19 cellular contexts compared by ENCODE assay signal in genomic region chr13:73991884-73992283, GRCh38.
DNase-seq lines count a peak whose midpoint lies in the region; ATAC-seq and TF ChIP-seq lines count a peak whose summit lies in the region.
"Had no signal": no experiment of that assay in that cellular context is flagged by ENCODE, and none has a peak within 500 bp of the region (broad histone marks: within the 10 kb centered on the region; RNA-seq: fewer than 3 reads in every experiment).

No MANE protein-coding gene starts in this region.

- H3K27me3 Mint-ChIP-seq in CD8-positive, alpha-beta T cell (ENCODE audit: low read depth), result no peaks in the 10 kb centered on the region

- no peaks in the 10 kb centered on the region for H4K20me1 ChIP-seq in SU-DHL-6 (ENCODE audit: low read depth, low read length)

- CTCF ChIA-PET in CD8-positive, alpha-beta T cell (lab: Charles Lee), result interaction anchor here (0.6 to 2.0 kb wide), 4 partner anchors 17 to 951 kb away, joined by 3 to 8 read pairs (median 4); no protein-coding TSS in a partner anchor

- H3K27ac ChIP-seq in CD8-positive, alpha-beta T cell (ENCODE audit: low read depth, low read length), result no peak overlapping the region
- peak overlapping the region; percentile 95 for H3K27ac ChIP-seq in SU-DHL-6 (ENCODE audit: low read depth, low read length)
- H3K27ac ChIP-seq: brain microvascular endothelial cell, GM23248, KMS-11, right lobe of liver, RWPE1, upper lobe of left lung had no signal

- no peak overlapping the region for H3K4me3 ChIP-seq in CD8-positive, alpha-beta T cell (ENCODE audit: low read depth, low read length)
- H3K4me3 ChIP-seq in SU-DHL-6 (ENCODE audit: insufficient read depth, low read length, poor library complexity, severe bottlenecking), result peak overlapping the region; percentile 27
- H3K4me3 ChIP-seq: GM23248, lung, right lobe of liver, upper lobe of left lung had no signal

- H3K9me3 Mint-ChIP-seq in CD8-positive, alpha-beta T cell, result no peaks in the 10 kb centered on the region

- H3K4me3 Mint-ChIP-seq in CD8-positive, alpha-beta T cell, result no peak overlapping the region

- H3K4me1 Mint-ChIP-seq in CD8-positive, alpha-beta T cell (ENCODE audit: low read depth), result peaks cover 70% of the 10 kb centered on the region

- H3K4me2 ChIP-seq in SU-DHL-6 (ENCODE audit: low read depth, low read length, poor library complexity, severe bottlenecking), result peak overlapping the region; percentile 68
- H3K4me2 ChIP-seq: KMS-11 had no signal

- no peaks in the 10 kb centered on the region for H3K27me3 ChIP-seq in CD8-positive, alpha-beta T cell (ENCODE audit: insufficient read depth, low read length)
- H3K27me3 ChIP-seq in SU-DHL-6 (ENCODE audit: low read length), result no peaks in the 10 kb centered on the region
- H3K27me3 ChIP-seq: brain microvascular endothelial cell, right lobe of liver, upper lobe of left lung had no signal

- H2AFZ ChIP-seq in SU-DHL-6 (ENCODE audit: low read depth, low read length, severe bottlenecking), result no peak overlapping the region
- H2AFZ ChIP-seq: GM23248 had no signal

- DNase-seq in CD8-positive, alpha-beta T cell, result no peak
- peak; percentile 64 to 89 (median 77) for DNase-seq in NCI-H1417 (lab: John Stamatoyannopoulos, UW)
- no peak for DNase-seq in SW 1271 (lab: John Stamatoyannopoulos, UW)
- DNase-seq in NCI-H2029 (lab: John Stamatoyannopoulos, UW), result no peak
- no peak for DNase-seq in NCI-H446 (lab: John Stamatoyannopoulos, UW)
- DNase-seq: activated CD4-positive, alpha-beta T cell treated with anti-CD3 and anti-CD28 coated beads, Interleukin-2, amount 50 U/mL, for 4 hours; brain microvascular endothelial cell; GM23248; NCI-H226; right lobe of liver; stimulated activated CD4-positive, alpha-beta T cell treated with anti-CD3 and anti-CD28 coated beads, Interleukin-4, amount 100 ng/mL, for 24 hours; T-helper 9 cell; upper lobe of left lung had no signal

- H3K79me2 ChIP-seq in SU-DHL-6 (ENCODE audit: insufficient read depth, low read length), result 0 out of 2 replicates have a peak, but pooled peaks cover 11% of the 10 kb centered on the region

- peaks cover 45% of the 10 kb centered on the region for H3K36me3 Mint-ChIP-seq in CD8-positive, alpha-beta T cell

- H3K9me3 ChIP-seq in CD8-positive, alpha-beta T cell (ENCODE audit: low read length), result no peaks in the 10 kb centered on the region
- H3K9me3 ChIP-seq in SU-DHL-6 (ENCODE audit: insufficient read depth, low read length), result no peaks in the 10 kb centered on the region
- H3K9me3 ChIP-seq: right lobe of liver, upper lobe of left lung had no signal

- H3F3A ChIP-seq in SU-DHL-6 (ENCODE audit: insufficient read depth), result peaks cover 43% of the 10 kb centered on the region

- H3K9ac ChIP-seq in SU-DHL-6 (ENCODE audit: low read length), result peak overlapping the region; percentile 44
- H3K9ac ChIP-seq: GM23248, KMS-11 had no signal

- intact Hi-C loops in CD8-positive, alpha-beta T cell (cut with DNase I, micrococcal nuclease), result loop anchor here (2.0 to 10.0 kb wide), 3 partner anchors 15 to 1820 kb away; no protein-coding TSS in a partner anchor

- POLR2A ChIA-PET in CD8-positive, alpha-beta T cell (lab: Charles Lee), result interaction anchor here (0.7 kb wide), 1 partner anchor 23 kb away, joined by 4 read pairs; no protein-coding TSS in a partner anchor

- peaks cover 6% of the 10 kb centered on the region for H3K36me3 ChIP-seq in CD8-positive, alpha-beta T cell (ENCODE audit: insufficient read depth, low read length)
- H3K36me3 ChIP-seq in SU-DHL-6 (ENCODE audit: low read length), result no peaks in the 10 kb centered on the region
- H3K36me3 ChIP-seq: right lobe of liver had no signal

- TF ChIP-seq CTCF in CD8-positive, alpha-beta T cell (IDR thresholded peaks at IDR 0.05), result no peak
- TF ChIP-seq CTCF in SU-DHL-6 (IDR thresholded peaks at IDR 0.05; ENCODE audit: insufficient read depth, low read length, poor library complexity, severe bottlenecking), result no peak

- H3K27ac Mint-ChIP-seq in CD8-positive, alpha-beta T cell, result peak overlapping the region; percentile 20

- no peaks in the 10 kb centered on the region for H3K9me2 ChIP-seq in SU-DHL-6 (replicated peaks; ENCODE audit: insufficient read depth, low read length)

- ATAC-seq in CD8-positive, alpha-beta T cell, result no peak
- peak; percentile 46 for ATAC-seq in GM18867 (IDR thresholded peaks at IDR 0.05; ENCODE audit: unreplicated experiment)
- ATAC-seq in GM19455 (IDR thresholded peaks at IDR 0.05; ENCODE audit: unreplicated experiment), result no peak
- ATAC-seq: right lobe of liver had no signal

- peaks cover 23% of the 10 kb centered on the region for H3K4me1 ChIP-seq in CD8-positive, alpha-beta T cell (ENCODE audit: insufficient read depth, low read length)
- H3K4me1 ChIP-seq: upper lobe of left lung had no signal

Comparison
In these comparisons a context has a peak if more than half of its experiments do, and no peak if none do; other contexts are left out.
1. DNase-seq: peak in NCI-H1417 (3 of 3); none in CD8-positive, alpha-beta T cell (0 of 7), SW 1271 (0 of 2), NCI-H2029 (single experiment) and NCI-H446 (0 of 2).